ENCODE assay signal across 18 cellular contexts in the genomic region with DNA sequence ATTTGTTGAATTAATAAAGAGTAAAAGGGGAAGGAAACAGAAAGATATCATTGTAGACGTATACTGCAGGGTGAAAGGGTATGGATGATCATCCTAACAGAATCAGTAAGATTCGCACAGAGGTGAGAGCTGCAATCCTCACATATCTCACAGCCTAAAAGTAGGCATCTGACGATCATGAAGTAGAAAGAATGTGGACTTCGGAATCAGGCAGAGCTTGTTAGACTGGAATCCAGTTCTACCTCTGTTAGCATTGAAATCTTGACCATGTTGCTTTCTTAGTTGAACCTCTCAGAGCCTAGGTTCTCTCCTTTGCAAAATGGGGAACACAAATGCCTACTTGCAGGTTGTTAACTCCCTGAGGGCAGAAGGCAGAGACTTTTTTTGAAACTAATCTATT.
DNase-seq lines count a peak whose midpoint lies in the region; ATAC-seq, FAIRE-seq and TF ChIP-seq lines count a peak whose summit lies in the region.
"Had no signal": no experiment of that assay in that cellular context is flagged by ENCODE, and none has a peak within 500 bp of the region (broad histone marks: within the 10 kb centered on the region; RNA-seq: fewer than 3 reads in every experiment).

No MANE protein-coding gene starts in this region.

- TF ChIP-seq POLR2A in HepG2 (IDR thresholded peaks at IDR 0.05; ENCODE audit: insufficient read depth in 1 of 2, low read depth in 2 of 2, low read length in 2 of 2) (no peak), right lobe of liver (IDR thresholded peaks at IDR 0.05) (no peak)

- H3K9ac ChIP-seq in HepG2 (ENCODE audit: insufficient read depth, low read depth, low read length) = no peak overlapping the region
- H3K9ac ChIP-seq in smooth muscle cell (ENCODE audit: low read depth) = no peak overlapping the region
- H3K9ac ChIP-seq: GM23248 had no signal

- CTCF ChIA-PET in HepG2 (lab: Yijun Ruan, JAX; ENCODE audit: low intra/inter-chr PET ratio, low total read pairs) = no interaction called here

- H3K79me2 ChIP-seq in HepG2 (ENCODE audit: insufficient read depth, low read length) (no peaks in the 10 kb centered on the region), smooth muscle cell (ENCODE audit: low read depth) (no peaks in the 10 kb centered on the region)

- POLR2A ChIA-PET in HepG2 (lab: Yijun Ruan, JAX) = interaction anchor here (0.6 kb wide), 1 partner anchor 232 kb away, joined by 4 read pairs; no protein-coding TSS in a partner anchor

- TF ChIP-seq CTCF in HepG2 (CRISPR knock-in tag; IDR thresholded peaks at IDR 0.05) = no peak
- no peak for TF ChIP-seq CTCF in right lobe of liver (IDR thresholded peaks at IDR 0.05)
- TF ChIP-seq CTCF in epithelial cell of esophagus (IDR thresholded peaks at IDR 0.05; ENCODE audit: insufficient read depth, low read depth, low read length, missing control alignments) = no peak
- TF ChIP-seq CTCF in upper lobe of right lung (IDR thresholded peaks at IDR 0.05) = no peak
- TF ChIP-seq CTCF in smooth muscle cell (IDR thresholded peaks at IDR 0.05; ENCODE audit: borderline replicate concordance, insufficient read depth, poor library complexity, severe bottlenecking) = no peak

- H3K4me2 ChIP-seq in HepG2 (ENCODE audit: low read depth, low read length) (no peak overlapping the region), smooth muscle cell (no peak overlapping the region)

- TF ChIP-seq EP300 in HepG2 (IDR thresholded peaks at IDR 0.05; ENCODE audit: low read depth in 2 of 2, low read length in 2 of 2) (no peak), HepG2 (CRISPR knock-in tag; IDR thresholded peaks at IDR 0.05; ENCODE audit: borderline replicate concordance) (no peak)

- no peak overlapping the region for H2AFZ ChIP-seq in HepG2 (ENCODE audit: low read length)
- no peak overlapping the region for H2AFZ ChIP-seq in smooth muscle cell (ENCODE audit: low read depth)
- H2AFZ ChIP-seq: GM23248 had no signal

- peak; percentile 7 for DNase-seq in HepG2 (ENCODE audit: low spot score)
- no peak for DNase-seq in right lobe of liver
- DNase-seq in epithelial cell of esophagus (ENCODE audit: low read depth) = peak; percentile 15
- DNase-seq in upper lobe of right lung = no peak
- DNase-seq in smooth muscle cell (lab: John Stamatoyannopoulos, UW; ENCODE audit: unreplicated experiment) = no peak
- DNase-seq: C1 segment of cervical spinal cord; CD4-positive, alpha-beta memory T cell; COR-L47; DMS153; DND-41; GDM1; GM23248; H7; HCEC 1CT had no signal

- H3K27me3 ChIP-seq in HepG2 (ENCODE audit: control insufficient read depth in 1 of 2, insufficient read depth in 2 of 2, low read length in 2 of 2) (peaks cover 0 to 1% of the 10 kb centered on the region in 2 experiments; a peak in 1 of 5 replicates), right lobe of liver (no peaks in the 10 kb centered on the region), upper lobe of right lung (peaks cover 9% of the 10 kb centered on the region), smooth muscle cell (ENCODE audit: low read depth) (no peaks in the 10 kb centered on the region)

- no peaks in the 10 kb centered on the region for H3F3A ChIP-seq in smooth muscle cell (ENCODE audit: low read depth)

- H3K9me3 ChIP-seq in HepG2 (ENCODE audit: low read length) = no peaks in the 10 kb centered on the region
- no peaks in the 10 kb centered on the region for H3K9me3 ChIP-seq in right lobe of liver
- no peaks in the 10 kb centered on the region for H3K9me3 ChIP-seq in upper lobe of right lung
- no peaks in the 10 kb centered on the region for H3K9me3 ChIP-seq in smooth muscle cell (replicated peaks; ENCODE audit: low read depth)

- H3K27ac ChIP-seq in HepG2 (ENCODE audit: extremely low read length, insufficient read depth, low read length) (no peak overlapping the region), right lobe of liver (no peak overlapping the region), upper lobe of right lung (no peak overlapping the region), smooth muscle cell (ENCODE audit: low read depth) (no peak overlapping the region)
- H3K27ac ChIP-seq: GM23248 had no signal

- in situ Hi-C loops in HepG2 (cut with HindIII; ENCODE audit: extremely low pct_ligation_motif_present, low pct_unique_long_range_greater_than_20kb) = loop anchor here (25.0 kb wide), 1 partner anchor 692 kb away; no protein-coding TSS in a partner anchor

- H3K4me3 ChIP-seq in HepG2 (replicated peaks in 1 of 3; ENCODE audit: insufficient read depth in 1 of 3, low read depth in 2 of 3, low read length in 3 of 3) (no peak overlapping the region), right lobe of liver (no peak overlapping the region), epithelial cell of esophagus (ENCODE audit: low read length) (no peak overlapping the region), upper lobe of right lung (no peak overlapping the region), smooth muscle cell (no peak overlapping the region)
- H3K4me3 ChIP-seq: GM12878, GM23248 had no signal

- no peak for FAIRE-seq in HepG2 (lab: Jason Lieb, UNC)
- FAIRE-seq: GM12878, GM19239, H1 had no signal

- intact Hi-C loops in HepG2 (cut with micrococcal nuclease; ENCODE audit: unreplicated experiment) = no loop called here
- intact Hi-C loops in right lobe of liver (cut with DNase I) = no loop called here
- intact Hi-C loops in upper lobe of right lung (cut with DNase I) = no loop called here

- TF ChIP-seq RAD21 in HepG2 (CRISPR knock-in tag; IDR thresholded peaks at IDR 0.05) = no peak

- H4K20me1 ChIP-seq in HepG2 (ENCODE audit: insufficient read depth, low read length) = no peaks in the 10 kb centered on the region
- no peaks in the 10 kb centered on the region for H4K20me1 ChIP-seq in smooth muscle cell (ENCODE audit: low read depth)

- WGBS in HepG2 (ENCODE audit: low lambda C conversion rate) = 1% methylated on average over 4 of the region's 4 CpGs
- 43% methylated on average over 3 of the region's 4 CpGs for WGBS in right lobe of liver (ENCODE audit: insufficient coverage, low coverage, low lambda C conversion rate, missing lambda C conversion rate)
- WGBS in smooth muscle cell (ENCODE audit: low lambda C conversion rate) = 74% methylated on average over 4 of the region's 4 CpGs

- H3K4me1 ChIP-seq in HepG2 (ENCODE audit: insufficient read depth, low read length) = peaks cover 7% of the 10 kb centered on the region; the same call in 1 of the 2 replicates
- no peaks in the 10 kb centered on the region for H3K4me1 ChIP-seq in right lobe of liver
- no peaks in the 10 kb centered on the region for H3K4me1 ChIP-seq in upper lobe of right lung
- no peaks in the 10 kb centered on the region for H3K4me1 ChIP-seq in smooth muscle cell (ENCODE audit: low read depth)

- H3K36me3 ChIP-seq in HepG2 (replicated peaks in 1 of 2; ENCODE audit: control insufficient read depth in 1 of 2, insufficient read depth in 2 of 2, low read length in 2 of 2) (no peaks in the 10 kb centered on the region), right lobe of liver (no peaks in the 10 kb centered on the region), upper lobe of right lung (no peaks in the 10 kb centered on the region), smooth muscle cell (ENCODE audit: low read depth) (no peaks in the 10 kb centered on the region)

- peak; percentile 48; the same call in 1 of the 3 replicates for ATAC-seq in HepG2
- no peak for ATAC-seq in right lobe of liver
- ATAC-seq in upper lobe of right lung = peak; percentile 15
- ATAC-seq in HG02759 (IDR thresholded peaks at IDR 0.05; ENCODE audit: unreplicated experiment) = no peak
- ATAC-seq: GM12878 had no signal

- no TSS peak for BruUV-seq in HepG2 (replicated peaks; lab: Mats Ljungman, UMichigan)

TF ChIP-seq in HepG2, 621 proteins besides CTCF, POLR2A, EP300 and RAD21:
- TF ChIP-seq HNF4A (CRISPR knock-in tag; IDR thresholded peaks at IDR 0.05) (peak; percentile 28; the same call in 1 of the 2 replicates), SYNCRIP (IDR thresholded peaks at IDR 0.05; ENCODE audit: insufficient read depth, low read depth, low read length) (no peak), ZNF292 (CRISPR knock-in tag; IDR thresholded peaks at IDR 0.05; ENCODE audit: borderline replicate concordance, low read depth) (no peak)
- TF ChIP-seq, protein P1, sequence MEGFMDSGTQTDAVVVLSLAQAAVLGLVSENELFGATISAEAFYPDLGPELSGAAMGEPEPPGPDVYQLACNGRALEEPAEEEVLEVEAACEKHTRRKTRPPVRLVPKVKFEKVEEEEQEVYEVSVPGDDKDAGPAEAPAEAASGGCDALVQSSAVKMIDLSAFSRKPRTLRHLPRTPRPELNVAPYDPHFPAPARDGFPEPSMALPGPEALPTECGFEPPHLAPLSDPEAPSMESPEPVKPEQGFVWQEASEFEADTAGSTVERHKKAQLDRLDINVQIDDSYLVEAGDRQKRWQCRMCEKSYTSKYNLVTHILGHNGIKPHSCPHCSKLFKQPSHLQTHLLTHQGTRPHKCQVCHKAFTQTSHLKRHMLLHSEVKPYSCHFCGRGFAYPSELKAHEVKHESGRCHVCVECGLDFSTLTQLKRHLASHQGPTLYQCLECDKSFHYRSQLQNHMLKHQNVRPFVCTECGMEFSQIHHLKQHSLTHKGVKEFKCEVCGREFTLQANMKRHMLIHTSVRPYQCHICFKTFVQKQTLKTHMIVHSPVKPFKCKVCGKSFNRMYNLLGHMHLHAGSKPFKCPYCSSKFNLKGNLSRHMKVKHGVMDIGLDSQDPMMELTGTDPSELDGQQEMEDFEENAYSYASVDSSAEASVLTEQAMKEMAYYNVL (CRISPR knock-in tag; IDR thresholded peaks at IDR 0.05; ENCODE audit: borderline replicate concordance) = no peak

Comparison
In these comparisons a context has a peak if more than half of its experiments do, and no peak if none do; other contexts are left out.
1. ATAC-seq: peak in HepG2 (single experiment) and upper lobe of right lung (single experiment); none in right lobe of liver (0 of 4) and HG02759 (single experiment).
2. DNase-seq: peak in HepG2 (single experiment) and epithelial cell of esophagus (single experiment); none in right lobe of liver (0 of 3), upper lobe of right lung (single experiment) and smooth muscle cell (single experiment).